8 cellular contexts compared by ENCODE assay signal in genomic region chr19:19203012-19203856, GRCh38. TPM values are rescaled to one million over a fixed set of nuclear protein-coding genes. Genes with fewer than 3 reads are reported as not detected.
DNase-seq lines count a peak whose midpoint lies in the region; ATAC-seq, FAIRE-seq and TF ChIP-seq lines count a peak whose summit lies in the region.

A gene with protein sequence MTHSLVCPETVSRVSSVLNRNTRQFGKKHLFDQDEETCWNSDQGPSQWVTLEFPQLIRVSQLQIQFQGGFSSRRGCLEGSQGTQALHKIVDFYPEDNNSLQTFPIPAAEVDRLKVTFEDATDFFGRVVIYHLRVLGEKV (minus strand): TSS chr19:19203414. CDS start chr19:19203060, 354 bp downstream.

- H4K20me1 ChIP-seq in astrocyte (ENCODE audit: insufficient read depth, low read length) = peaks cover 10% of the 10 kb centered on the region

- peaks cover 2% of the 10 kb centered on the region for H3K36me3 ChIP-seq in astrocyte (ENCODE audit: insufficient read depth, low read length)
- H3K36me3 ChIP-seq in vagina = no peaks in the 10 kb centered on the region

- TF ChIP-seq CTCF in GM10248 (IDR thresholded peaks at IDR 0.05; ENCODE audit: control extremely low read depth, extremely low read depth, low read depth, missing control alignments) = no peak
- no peak for TF ChIP-seq CTCF in astrocyte (IDR thresholded peaks at IDR 0.05; ENCODE audit: insufficient read depth, low read depth, low read length)
- peak in 1 of 3 experiments; percentile 1 for TF ChIP-seq CTCF in vagina (IDR thresholded peaks at IDR 0.05)

- H3K27me3 Mint-ChIP-seq in astrocyte (ENCODE audit: low read depth, unreplicated experiment) = peaks cover 17% of the 10 kb centered on the region

- H3K9me3 Mint-ChIP-seq in astrocyte (ENCODE audit: unreplicated experiment) = peaks cover 6% of the 10 kb centered on the region

- WGBS in right cardiac atrium = 8% methylated on average over 60 of the region's 60 CpGs

- H3K9ac ChIP-seq in astrocyte (ENCODE audit: low read length) = peak within 1 kb of the TSS; percentile 71

- DNase-seq in GM10248 (ENCODE audit: extremely low spot score) = peak; percentile 98
- peak; percentile 88 for DNase-seq in NCI-H2029 (lab: John Stamatoyannopoulos, UW)
- peak; percentile 88 for DNase-seq in T-helper 9 cell
- DNase-seq in astrocyte (ENCODE audit: low read depth) = peak; percentile 67
- DNase-seq in right cardiac atrium = peak; percentile 95 to 97 (median 97)
- DNase-seq in putamen (ENCODE audit: low spot score) = peak; percentile 92
- no peak for DNase-seq in vagina (ENCODE audit: extremely low spot score in 2 of 2)

- TF ChIP-seq POLR2A in vagina (IDR thresholded peaks at IDR 0.05) = no peak

- peaks cover 6% of the 10 kb centered on the region for H3K79me2 ChIP-seq in astrocyte (ENCODE audit: insufficient read depth, low read length)

- peak within 1 kb of the TSS; percentile 90 for H3K4me3 Mint-ChIP-seq in astrocyte (ENCODE audit: unreplicated experiment)

- peak within 1 kb of the TSS; percentile 66 for H3K27ac Mint-ChIP-seq in astrocyte (ENCODE audit: unreplicated experiment)

- peaks cover 18% of the 10 kb centered on the region for H3K36me3 Mint-ChIP-seq in astrocyte (ENCODE audit: low read depth, unreplicated experiment)

- FAIRE-seq in astrocyte (lab: Jason Lieb, UNC) = no peak

- H3K9me3 ChIP-seq in astrocyte (ENCODE audit: insufficient read depth, low read depth, low read length) = no peaks in the 10 kb centered on the region
- no peaks in the 10 kb centered on the region for H3K9me3 ChIP-seq in right cardiac atrium (ENCODE audit: control insufficient read depth, low read length)
- no peaks in the 10 kb centered on the region for H3K9me3 ChIP-seq in vagina

- H3K4me1 Mint-ChIP-seq in astrocyte (ENCODE audit: low read depth, unreplicated experiment) = no peaks in the 10 kb centered on the region

- H3K4me1 ChIP-seq in astrocyte (ENCODE audit: insufficient read depth, low read length) (peaks cover 8% of the 10 kb centered on the region), right cardiac atrium (ENCODE audit: control insufficient read depth, insufficient read depth, low read length) (peaks cover 4% of the 10 kb centered on the region), vagina (peaks cover 11% of the 10 kb centered on the region)

- POLR2A ChIA-PET in GM10248 (lab: Yijun Ruan, JAX) = interaction anchor here (1.1 kb wide), 1 partner anchor 28 kb away, joined by 6 read pairs; no protein-coding TSS in a partner anchor

- peak; percentile 77 for ATAC-seq in HG02840 (IDR thresholded peaks at IDR 0.05; ENCODE audit: low FRiP score, unreplicated experiment)
- peak; percentile 92 to 94 for ATAC-seq in right cardiac atrium

- peak within 1 kb of the TSS; percentile 66 for H3K4me3 ChIP-seq in astrocyte (ENCODE audit: insufficient read depth, low read depth, low read length)
- H3K4me3 ChIP-seq in right cardiac atrium (ENCODE audit: low read length) = peak within 1 kb of the TSS; percentile 68
- peak within 1 kb of the TSS; percentile 60 to 79 for H3K4me3 ChIP-seq in vagina

- CTCF ChIA-PET in GM10248 (lab: Yijun Ruan, JAX) = interaction anchor here (0.7 to 3.2 kb wide), 5 partner anchors 10 to 56 kb away, joined by 3 to 16 read pairs (median 3); no protein-coding TSS in a partner anchor

- intact Hi-C loops in right cardiac atrium (cut with DNase I) (no loop called here), vagina (cut with DNase I) (no loop called here)

- peak within 1 kb of the TSS; percentile 36 for H3K27ac ChIP-seq in astrocyte (ENCODE audit: low read depth, low read length)
- peak within 1 kb of the TSS; percentile 74 for H3K27ac ChIP-seq in right cardiac atrium (ENCODE audit: low read length)
- peak within 1 kb of the TSS; percentile 51 for H3K27ac ChIP-seq in vagina

- peak within 1 kb of the TSS; percentile 76 for H2AFZ ChIP-seq in astrocyte (ENCODE audit: low read depth, low read length)

- H3K4me2 ChIP-seq in astrocyte (ENCODE audit: low read length) = peak within 1 kb of the TSS; percentile 87

- peaks cover 4% of the 10 kb centered on the region for H3K27me3 ChIP-seq in astrocyte (ENCODE audit: insufficient read depth, low read length)
- H3K27me3 ChIP-seq in right cardiac atrium (ENCODE audit: control insufficient read depth, insufficient read depth) = no peaks in the 10 kb centered on the region
- H3K27me3 ChIP-seq in vagina = no peaks in the 10 kb centered on the region

RNA-seq across cellular contexts. Expression of the gene that starts here (rescaled TPM):
- 4.3 and 5.1 TPM in 2 replicates for total RNA-seq in astrocyte
- 1 to 10 TPM; 6.4 to 10.0 (median 6.7) TPM for total RNA-seq in right cardiac atrium
- polyA plus RNA-seq in right cardiac atrium = 8.1 TPM
- 12.5 TPM for total RNA-seq in vagina

Comparison
In these comparisons a context has a peak if more than half of its experiments do, and no peak if none do; other contexts are left out.
1. DNase-seq: peak in GM10248 (single experiment), NCI-H2029 (single experiment), T-helper 9 cell (single experiment), astrocyte (single experiment), right cardiac atrium (3 of 3) and putamen (single experiment); none in vagina (0 of 2).
2. Peak in every context shown above with its lines, with median percentiles within 50 percentile points of each other: H3K27ac ChIP-seq and H3K4me3 ChIP-seq.